Comparison of ENCODE assay signal across 20 cellular contexts in genomic region chr20:37686762-37687477, GRCh38.
DNase-seq lines count a peak whose midpoint lies in the region; ATAC-seq and TF ChIP-seq lines count a peak whose summit lies in the region.
"Had no signal": no experiment of that assay in that cellular context is flagged by ENCODE, and none has a peak within 500 bp of the region (broad histone marks: within the 10 kb centered on the region; RNA-seq: fewer than 3 reads in every experiment).

No MANE protein-coding gene starts in this region.

- POLR2A ChIA-PET in RWPE1 (lab: Yijun Ruan, JAX; ENCODE audit: low non-redundant PET): no interaction called here

- H3K4me1 ChIP-seq in ACC112 (ENCODE audit: control insufficient read depth, insufficient read depth, low read length, unreplicated experiment): peaks cover 11% of the 10 kb centered on the region
- H3K4me1 ChIP-seq: Caco-2, lower lobe of right lung, thyroid gland had no signal

- no peaks in the 10 kb centered on the region for H3K27me3 ChIP-seq in ACC112 (ENCODE audit: insufficient read depth, low read length)
- H3K27me3 ChIP-seq: thyroid gland had no signal

- H3K4me3 ChIP-seq in ACC112 (ENCODE audit: low read depth, low read length) (no peak overlapping the region), fibroblast of mammary gland (ENCODE audit: control insufficient read depth, low read depth, low read length) (no peak overlapping the region)
- H3K4me3 ChIP-seq: lower lobe of right lung, smooth muscle cell, thyroid gland had no signal

- H3K27ac ChIP-seq in ACC112 (ENCODE audit: low read depth, low read length) (peak overlapping the region; percentile 68), RWPE1 (no peak overlapping the region), substantia nigra (ENCODE audit: low read depth, low read length, poor library complexity, severe bottlenecking) (no peak overlapping the region)
- H3K27ac ChIP-seq: lower lobe of right lung, thyroid gland had no signal

- TF ChIP-seq CTCF in RWPE1 (conservative IDR thresholded peaks at IDR 0.05; ENCODE audit: low read depth) (no peak), fibroblast of mammary gland (conservative IDR thresholded peaks at IDR 0.05; ENCODE audit: control insufficient read depth, insufficient read depth, low read depth, low read length) (no peak)

- no peak for ATAC-seq in GM18868 (IDR thresholded peaks at IDR 0.05; ENCODE audit: unreplicated experiment)
- ATAC-seq: lower lobe of right lung had no signal

- CTCF ChIA-PET in RWPE1 (lab: Yijun Ruan, JAX): interaction anchor here (0.6 kb wide), 2 partner anchors 659 to 721 kb away, joined by 3 to 4 read pairs; no protein-coding TSS in a partner anchor

- no peak overlapping the region for H2AFZ ChIP-seq in ACC112 (ENCODE audit: low read length, unreplicated experiment)

- no peaks in the 10 kb centered on the region for H3K79me2 ChIP-seq in ACC112 (ENCODE audit: control insufficient read depth, insufficient read depth, low read length, unreplicated experiment)

- H3K36me3 ChIP-seq in ACC112 (ENCODE audit: insufficient read depth, low read length): no peaks in the 10 kb centered on the region
- H3K36me3 ChIP-seq: lower lobe of right lung, thyroid gland had no signal

- DNase-seq in ELR (ENCODE audit: low read depth) (peak; percentile 79), RWPE1 (ENCODE audit: low spot score) (peak; percentile 68), fibroblast of mammary gland (ENCODE audit: low read depth) (peak; percentile 64), NCI-H446 treated with DMSO at 0.1 percent for 48 hours (lab: John Stamatoyannopoulos, UW) (no peak), substantia nigra (lab: John Stamatoyannopoulos, UW) (no peak)
- DNase-seq: activated CD4-positive, alpha-beta memory T cell treated with anti-CD3 and anti-CD28 coated beads, Interleukin-2, amount 10 ng/mL, durations not matched to agents 7 days and 5 days; activated gamma-delta T cell; AML-193; aorta; Caco-2; GF-D8; immature natural killer cell; lower lobe of right lung; NCI-H2107; stimulated activated CD4-positive, alpha-beta T cell treated with anti-CD3 and anti-CD28 coated beads, Interleukin-4, amount 100 ng/mL, for 4 hours; stimulated activated CD8-positive, alpha-beta memory T cell treated with anti-CD3 and anti-CD28 coated beads, Interleukin-4, amount 100 ng/mL, for 48 hours; thyroid gland had no signal

Comparison
In these comparisons a context has a peak if more than half of its experiments do, and no peak if none do; other contexts are left out.
1. DNase-seq: peak in ELR (single experiment), RWPE1 (single experiment) and fibroblast of mammary gland (single experiment); none in NCI-H446 treated with DMSO at 0.1 percent for 48 hours (single experiment) and substantia nigra (0 of 49).